In genomic region chr1:110879758-110880606, GRCh38 we compare ENCODE assay signal across 1 cellular context.
TF ChIP-seq lines count a peak whose summit lies in the region.

No MANE protein-coding gene starts in this region.

TF ChIP-seq in K562, 482 proteins besides CTCF, POLR2A, EP300 and RAD21 (continued from another document and continues in another):
- peak; percentile 70 for TF ChIP-seq PRDM10 (IDR thresholded peaks at IDR 0.05; ENCODE audit: partially characterized antibody)
- TF ChIP-seq PURB (CRISPR knock-in tag; IDR thresholded peaks at IDR 0.05; ENCODE audit: low read depth): no peak
- peak; percentile 93 for TF ChIP-seq SMARCA4 (IDR thresholded peaks at IDR 0.05)
- no peak for TF ChIP-seq MCM2 (IDR thresholded peaks at IDR 0.05; ENCODE audit: low read depth)
- TF ChIP-seq EWSR1 (IDR thresholded peaks at IDR 0.05; ENCODE audit: borderline replicate concordance, low read depth, partially characterized antibody): no peak
- no peak for TF ChIP-seq TAL1 (IDR thresholded peaks at IDR 0.05)
- TF ChIP-seq CEBPB (tag; IDR thresholded peaks at IDR 0.05): no peak
- TF ChIP-seq, protein P1, sequence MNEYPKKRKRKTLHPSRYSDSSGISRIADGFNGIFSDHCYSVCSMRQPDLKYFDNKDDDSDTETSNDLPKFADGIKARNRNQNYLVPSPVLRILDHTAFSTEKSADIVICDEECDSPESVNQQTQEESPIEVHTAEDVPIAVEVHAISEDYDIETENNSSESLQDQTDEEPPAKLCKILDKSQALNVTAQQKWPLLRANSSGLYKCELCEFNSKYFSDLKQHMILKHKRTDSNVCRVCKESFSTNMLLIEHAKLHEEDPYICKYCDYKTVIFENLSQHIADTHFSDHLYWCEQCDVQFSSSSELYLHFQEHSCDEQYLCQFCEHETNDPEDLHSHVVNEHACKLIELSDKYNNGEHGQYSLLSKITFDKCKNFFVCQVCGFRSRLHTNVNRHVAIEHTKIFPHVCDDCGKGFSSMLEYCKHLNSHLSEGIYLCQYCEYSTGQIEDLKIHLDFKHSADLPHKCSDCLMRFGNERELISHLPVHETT (CRISPR knock-in tag; conservative IDR thresholded peaks at IDR 0.05 in 1 of 2, IDR thresholded peaks at IDR 0.05 in 1 of 2): peak in 1 of 2 experiments; percentile 80; a peak in 2 of 4 replicates
- no peak for TF ChIP-seq GMEB1 (CRISPR knock-in tag; IDR thresholded peaks at IDR 0.05)
- peak; percentile 16; the same call in 1 of the 2 replicates for TF ChIP-seq EP400 (IDR thresholded peaks at IDR 0.05)
- no peak for TF ChIP-seq ZSCAN32 (CRISPR knock-in tag; IDR thresholded peaks at IDR 0.05)
- TF ChIP-seq, protein P2, sequence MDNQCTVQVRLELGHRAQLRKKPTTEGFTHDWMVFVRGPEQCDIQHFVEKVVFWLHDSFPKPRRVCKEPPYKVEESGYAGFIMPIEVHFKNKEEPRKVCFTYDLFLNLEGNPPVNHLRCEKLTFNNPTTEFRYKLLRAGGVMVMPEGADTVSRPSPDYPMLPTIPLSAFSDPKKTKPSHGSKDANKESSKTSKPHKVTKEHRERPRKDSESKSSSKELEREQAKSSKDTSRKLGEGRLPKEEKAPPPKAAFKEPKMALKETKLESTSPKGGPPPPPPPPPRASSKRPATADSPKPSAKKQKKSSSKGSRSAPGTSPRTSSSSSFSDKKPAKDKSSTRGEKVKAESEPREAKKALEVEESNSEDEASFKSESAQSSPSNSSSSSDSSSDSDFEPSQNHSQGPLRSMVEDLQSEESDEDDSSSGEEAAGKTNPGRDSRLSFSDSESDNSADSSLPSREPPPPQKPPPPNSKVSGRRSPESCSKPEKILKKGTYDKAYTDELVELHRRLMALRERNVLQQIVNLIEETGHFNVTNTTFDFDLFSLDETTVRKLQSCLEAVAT (IDR thresholded peaks at IDR 0.05): peak in 1 of 2 experiments; percentile 82; a peak in 2 of 4 replicates
- no peak for TF ChIP-seq ZNF354B (CRISPR knock-in tag; IDR thresholded peaks at IDR 0.05)
- TF ChIP-seq ZNF785 (CRISPR knock-in tag; IDR thresholded peaks at IDR 0.05): no peak
- no peak for TF ChIP-seq HIVEP1 (CRISPR knock-in tag; IDR thresholded peaks at IDR 0.05)
- TF ChIP-seq MAFK (IDR thresholded peaks at IDR 0.05; ENCODE audit: low read length): peak; percentile 55
- TF ChIP-seq DPF2 (IDR thresholded peaks at IDR 0.05): peak; percentile 94
- no peak for TF ChIP-seq SMAD2 (IDR thresholded peaks at IDR 0.05; ENCODE audit: low read depth, low read length)
- TF ChIP-seq EZH2 (IDR thresholded peaks at IDR 0.05; ENCODE audit: borderline replicate concordance, low read depth, low read length): no peak
- TF ChIP-seq, protein P3, sequence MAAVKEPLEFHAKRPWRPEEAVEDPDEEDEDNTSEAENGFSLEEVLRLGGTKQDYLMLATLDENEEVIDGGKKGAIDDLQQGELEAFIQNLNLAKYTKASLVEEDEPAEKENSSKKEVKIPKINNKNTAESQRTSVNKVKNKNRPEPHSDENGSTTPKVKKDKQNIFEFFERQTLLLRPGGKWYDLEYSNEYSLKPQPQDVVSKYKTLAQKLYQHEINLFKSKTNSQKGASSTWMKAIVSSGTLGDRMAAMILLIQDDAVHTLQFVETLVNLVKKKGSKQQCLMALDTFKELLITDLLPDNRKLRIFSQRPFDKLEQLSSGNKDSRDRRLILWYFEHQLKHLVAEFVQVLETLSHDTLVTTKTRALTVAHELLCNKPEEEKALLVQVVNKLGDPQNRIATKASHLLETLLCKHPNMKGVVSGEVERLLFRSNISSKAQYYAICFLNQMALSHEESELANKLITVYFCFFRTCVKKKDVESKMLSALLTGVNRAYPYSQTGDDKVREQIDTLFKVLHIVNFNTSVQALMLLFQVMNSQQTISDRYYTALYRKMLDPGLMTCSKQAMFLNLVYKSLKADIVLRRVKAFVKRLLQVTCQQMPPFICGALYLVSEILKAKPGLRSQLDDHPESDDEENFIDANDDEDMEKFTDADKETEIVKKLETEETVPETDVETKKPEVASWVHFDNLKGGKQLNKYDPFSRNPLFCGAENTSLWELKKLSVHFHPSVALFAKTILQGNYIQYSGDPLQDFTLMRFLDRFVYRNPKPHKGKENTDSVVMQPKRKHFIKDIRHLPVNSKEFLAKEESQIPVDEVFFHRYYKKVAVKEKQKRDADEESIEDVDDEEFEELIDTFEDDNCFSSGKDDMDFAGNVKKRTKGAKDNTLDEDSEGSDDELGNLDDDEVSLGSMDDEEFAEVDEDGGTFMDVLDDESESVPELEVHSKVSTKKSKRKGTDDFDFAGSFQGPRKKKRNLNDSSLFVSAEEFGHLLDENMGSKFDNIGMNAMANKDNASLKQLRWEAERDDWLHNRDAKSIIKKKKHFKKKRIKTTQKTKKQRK (IDR thresholded peaks at IDR 0.05; ENCODE audit: borderline replicate concordance, low read depth, low read length): no peak
- 0 out of 4 replicates have a peak, but pooled peaks of 1 of the 2 experiments have one; percentile 54 for TF ChIP-seq SRF (CRISPR knock-in tag; IDR thresholded peaks at IDR 0.05)
- peak; percentile 56; the same call in 1 of the 2 replicates for TF ChIP-seq NR4A1 (CRISPR knock-in tag; IDR thresholded peaks at IDR 0.05)
- TF ChIP-seq NR4A1 (tag; IDR thresholded peaks at IDR 0.05): peak; percentile 93
- no peak; the same call in none of the 2 replicates for TF ChIP-seq SMARCC2 (IDR thresholded peaks at IDR 0.05; ENCODE audit: low read depth)
- 0 out of 2 replicates have a peak, but pooled peaks have one; percentile 41 for TF ChIP-seq ZNF583 (CRISPR knock-in tag; IDR thresholded peaks at IDR 0.05)
- TF ChIP-seq NFYB (IDR thresholded peaks at IDR 0.05; ENCODE audit: extremely low read depth, insufficient read length): no peak
- peak; percentile 89 for TF ChIP-seq ARID1B (IDR thresholded peaks at IDR 0.05)
- no peak for TF ChIP-seq GABPB2 (CRISPR knock-in tag; conservative IDR thresholded peaks at IDR 0.05)
- no peak for TF ChIP-seq SP1 (CRISPR knock-in tag; IDR thresholded peaks at IDR 0.05)
- peak; percentile 16 for TF ChIP-seq CBFA2T2 (conservative IDR thresholded peaks at IDR 0.05)
- peak; percentile 52 for TF ChIP-seq MAX (CRISPR knock-in tag; IDR thresholded peaks at IDR 0.05)
- peak; percentile 52; the same call in 1 of the 2 replicates for TF ChIP-seq ZNF764 (CRISPR knock-in tag; IDR thresholded peaks at IDR 0.05; ENCODE audit: low read depth)
- 0 out of 2 replicates have a peak, but pooled peaks have one; percentile 1 for TF ChIP-seq ZNF584 (CRISPR knock-in tag; IDR thresholded peaks at IDR 0.05; ENCODE audit: low read depth)
- TF ChIP-seq ZEB2 (IDR thresholded peaks at IDR 0.05): peak; percentile 79
- peak; percentile 55; the same call in 1 of the 2 replicates for TF ChIP-seq CTBP1 (IDR thresholded peaks at IDR 0.05; ENCODE audit: borderline replicate concordance)
- TF ChIP-seq SOX6 (IDR thresholded peaks at IDR 0.05): peak; percentile 72
- 0 out of 2 replicates have a peak, but pooled peaks have one; percentile 12 for TF ChIP-seq TARDBP (IDR thresholded peaks at IDR 0.05)
- TF ChIP-seq, protein P4, sequence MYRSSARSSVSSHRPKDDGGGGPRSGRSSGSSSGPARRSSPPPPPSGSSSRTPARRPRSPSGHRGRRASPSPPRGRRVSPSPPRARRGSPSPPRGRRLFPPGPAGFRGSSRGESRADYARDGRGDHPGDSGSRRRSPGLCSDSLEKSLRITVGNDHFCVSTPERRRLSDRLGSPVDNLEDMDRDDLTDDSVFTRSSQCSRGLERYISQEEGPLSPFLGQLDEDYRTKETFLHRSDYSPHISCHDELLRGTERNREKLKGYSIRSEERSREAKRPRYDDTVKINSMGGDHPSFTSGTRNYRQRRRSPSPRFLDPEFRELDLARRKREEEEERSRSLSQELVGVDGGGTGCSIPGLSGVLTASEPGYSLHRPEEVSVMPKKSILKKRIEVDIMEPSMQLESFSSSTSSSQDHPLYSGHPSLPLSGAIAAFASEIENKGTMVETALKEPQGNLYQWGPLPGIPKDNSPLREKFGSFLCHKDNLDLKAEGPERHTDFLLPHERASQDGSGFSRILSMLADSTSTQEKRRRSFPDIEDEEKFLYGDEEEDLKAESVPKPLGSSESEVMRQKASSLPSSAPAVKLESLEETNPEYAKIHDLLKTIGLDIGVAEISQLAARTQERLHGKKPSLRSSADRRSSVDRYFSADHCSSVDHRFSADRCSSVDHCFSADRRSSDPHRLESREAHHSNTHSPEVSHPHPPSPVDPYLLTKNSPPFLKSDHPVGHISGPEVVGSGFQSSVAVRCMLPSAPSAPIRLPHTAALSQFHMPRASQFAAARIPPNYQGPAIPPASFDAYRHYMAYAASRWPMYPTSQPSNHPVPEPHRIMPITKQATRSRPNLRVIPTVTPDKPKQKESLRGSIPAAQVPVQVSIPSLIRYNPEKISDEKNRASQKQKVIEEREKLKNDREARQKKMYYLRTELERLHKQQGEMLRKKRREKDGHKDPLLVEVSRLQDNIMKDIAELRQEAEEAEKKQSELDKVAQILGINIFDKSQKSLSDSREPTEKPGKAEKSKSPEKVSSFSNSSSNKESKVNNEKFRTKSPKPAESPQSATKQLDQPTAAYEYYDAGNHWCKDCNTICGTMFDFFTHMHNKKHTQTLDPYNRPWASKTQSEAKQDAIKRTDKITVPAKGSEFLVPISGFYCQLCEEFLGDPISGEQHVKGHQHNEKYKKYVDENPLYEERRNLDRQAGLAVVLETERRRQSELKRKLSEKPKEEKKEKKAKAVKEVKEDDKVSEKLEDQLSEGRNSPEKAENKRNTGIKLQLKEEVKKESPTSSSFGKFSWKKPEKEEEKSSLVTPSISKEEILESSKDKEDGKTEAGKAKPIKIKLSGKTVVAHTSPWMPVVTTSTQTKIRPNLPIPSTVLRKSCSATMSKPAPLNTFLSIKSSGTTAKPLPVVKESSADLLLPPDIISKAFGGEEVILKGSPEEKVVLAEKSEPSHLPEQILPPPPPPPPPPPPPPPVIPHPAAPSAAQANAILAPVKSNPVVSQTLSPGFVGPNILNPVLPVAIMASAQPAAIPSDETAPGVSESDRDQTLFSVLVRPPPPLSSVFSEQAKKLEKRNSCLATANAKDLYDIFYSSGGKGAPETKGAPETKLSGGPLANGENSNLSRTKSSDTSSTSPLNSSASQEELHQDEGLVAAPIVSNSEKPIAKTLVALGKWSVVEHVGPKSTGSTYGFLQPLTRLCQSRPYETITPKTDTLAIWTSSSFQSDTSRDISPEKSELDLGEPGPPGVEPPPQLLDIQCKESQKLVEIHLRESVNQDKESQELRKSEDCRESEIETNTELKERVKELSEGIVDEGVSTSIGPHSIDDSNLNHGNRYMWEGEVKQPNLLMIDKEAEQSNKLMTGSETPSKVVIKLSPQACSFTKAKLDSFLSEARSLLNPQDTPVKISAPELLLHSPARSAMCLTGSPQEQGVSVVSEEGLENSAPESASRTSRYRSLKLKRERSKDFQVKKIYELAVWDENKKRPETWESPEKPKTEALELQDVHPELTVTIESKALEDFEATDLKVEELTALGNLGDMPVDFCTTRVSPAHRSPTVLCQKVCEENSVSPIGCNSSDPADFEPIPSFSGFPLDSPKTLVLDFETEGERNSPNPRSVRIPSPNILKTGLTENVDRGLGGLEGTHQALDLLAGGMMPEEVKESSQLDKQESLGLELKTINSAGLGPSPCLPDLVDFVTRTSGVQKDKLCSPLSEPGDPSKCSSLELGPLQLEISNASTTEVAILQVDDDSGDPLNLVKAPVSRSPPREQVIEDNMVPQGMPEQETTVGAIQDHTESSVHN (IDR thresholded peaks at IDR 0.05; ENCODE audit: borderline replicate concordance in 1 of 2, low read depth in 1 of 2): peak in 1 of 2 experiments; percentile 70; a peak in 2 of 4 replicates
- peak; percentile 79 for TF ChIP-seq L3MBTL2 (IDR thresholded peaks at IDR 0.05)
- peak; percentile 36; the same call in 1 of the 2 replicates for TF ChIP-seq PHF8 (IDR thresholded peaks at IDR 0.05; ENCODE audit: borderline replicate concordance, low read length)
- TF ChIP-seq ARID2 (IDR thresholded peaks at IDR 0.05): no peak
- TF ChIP-seq PHF20 (IDR thresholded peaks at IDR 0.05; ENCODE audit: partially characterized antibody): no peak
- no peak; the same call in 1 of the 2 replicates for TF ChIP-seq ZNF134 (CRISPR knock-in tag; conservative IDR thresholded peaks at IDR 0.05)
- TF ChIP-seq MAZ (CRISPR knock-in tag; conservative IDR thresholded peaks at IDR 0.05 in 1 of 2, IDR thresholded peaks at IDR 0.05 in 1 of 2): peak; percentile 65 to 67; a peak in 2 of 4 replicates
- TF ChIP-seq HDAC6 (IDR thresholded peaks at IDR 0.05; ENCODE audit: low read depth, low read length): no peak
- TF ChIP-seq ZNF174 (CRISPR knock-in tag; IDR thresholded peaks at IDR 0.05): no peak
- peak; percentile 95 for TF ChIP-seq SPI1 (IDR thresholded peaks at IDR 0.05; ENCODE audit: borderline replicate concordance, low read depth, low read length)
- no peak for TF ChIP-seq ZFP1 (CRISPR knock-in tag; IDR thresholded peaks at IDR 0.05)
